1 cellular context compared by ENCODE assay signal in the genomic region with DNA sequence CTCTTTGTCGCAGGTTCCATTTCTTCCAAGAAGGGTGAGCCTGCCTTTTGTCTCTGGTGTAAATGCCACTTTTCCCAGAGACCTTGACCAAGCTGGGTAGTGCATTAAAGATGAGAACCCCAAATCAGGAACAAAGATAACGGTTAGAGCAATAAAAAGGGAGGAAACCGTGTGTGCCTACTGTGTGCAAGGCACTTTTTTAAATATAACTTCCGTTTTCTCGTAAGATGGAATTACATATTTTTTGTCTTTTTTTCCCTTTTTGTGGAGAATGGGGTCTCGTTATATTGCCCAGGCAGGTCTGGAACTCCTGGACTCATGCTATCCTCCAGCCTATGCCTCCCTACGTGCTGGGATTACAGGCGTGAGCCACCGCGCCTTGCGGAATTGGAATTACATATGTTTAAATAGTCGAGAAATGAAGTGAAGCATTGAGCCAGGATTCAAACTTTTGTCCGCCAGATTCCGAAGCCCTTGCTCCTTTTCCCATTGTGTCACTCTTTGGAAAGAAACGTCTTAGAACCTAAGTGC.
TF ChIP-seq lines count a peak whose summit lies in the region.

No MANE protein-coding gene starts in this region.

TF ChIP-seq in endothelial cell of umbilical vein, 7 proteins besides CTCF, POLR2A, EP300 and RAD21:
- TF ChIP-seq FOS (IDR thresholded peaks at IDR 0.05; ENCODE audit: borderline replicate concordance, insufficient read depth, low read length) (no peak), JUN (IDR thresholded peaks at IDR 0.05; ENCODE audit: borderline replicate concordance, insufficient read depth, insufficient read length, low read depth) (no peak), MAX (IDR thresholded peaks at IDR 0.05; ENCODE audit: insufficient read depth, insufficient read length) (no peak), POLR2AphosphoS5 (IDR thresholded peaks at IDR 0.05; ENCODE audit: insufficient read depth, low read depth, low read length) (no peak), EZH2 (IDR thresholded peaks at IDR 0.05; ENCODE audit: borderline replicate concordance, low read depth, low read length, severe bottlenecking) (no peak), MYC (IDR thresholded peaks at IDR 0.05; ENCODE audit: low read depth, low read length) (no peak), GATA2 (IDR thresholded peaks at IDR 0.05; ENCODE audit: insufficient read depth, insufficient read length, low read depth, low read length) (no peak)
